In genomic region chr4:76087007-76087769, GRCh38 we compare ENCODE assay signal across 9 cellular contexts. TPM values are rescaled to one million over a fixed set of nuclear protein-coding genes. Genes with fewer than 3 reads are reported as not detected.
A peak's percentile ranks its signal among the peaks of the same experiment; 100 is the strongest.
DNase-seq lines count a peak whose midpoint lies in the region; ATAC-seq, FAIRE-seq and TF ChIP-seq lines count a peak whose summit lies in the region.
"Had no signal": no experiment of that assay in that cellular context is flagged by ENCODE, and none has a peak within 500 bp of the region (broad histone marks: within the 10 kb centered on the region; RNA-seq: fewer than 3 reads in every experiment).

No MANE protein-coding gene starts in this region.

- H3K36me3 ChIP-seq in mammary epithelial cell (ENCODE audit: insufficient read depth, low read length): no peaks in the 10 kb centered on the region

- intact Hi-C loops in mammary epithelial cell (cut with micrococcal nuclease): loop anchor here (1.0 to 5.0 kb wide), 3 partner anchors 20 to 170 kb away; no protein-coding TSS in a partner anchor

- no TSS peak for BruUV-seq in mammary epithelial cell (replicated peaks; lab: Mats Ljungman, UMichigan)

- peak; percentile 76 to 82 for TF ChIP-seq CTCF in mammary epithelial cell (conservative IDR thresholded peaks at IDR 0.05 in 1 of 2, IDR thresholded peaks at IDR 0.05 in 1 of 2; ENCODE audit: extremely low read depth in 1 of 2, insufficient read depth in 1 of 2, low read depth in 1 of 2, low read length in 2 of 2)

- no peak for ATAC-seq in GM21786 (IDR thresholded peaks at IDR 0.05; ENCODE audit: unreplicated experiment)

- dilution Hi-C loops in mammary epithelial cell (cut with HindIII; ENCODE audit: low sequenced_read_pairs): no loop called here

- H2AFZ ChIP-seq in mammary epithelial cell (ENCODE audit: low read depth, low read length): peak overlapping the region; percentile 84

- H3K9ac ChIP-seq in mammary epithelial cell (ENCODE audit: insufficient read depth, low read length): no peak overlapping the region

- peak; percentile 92 for FAIRE-seq in islet of Langerhans (lab: Jason Lieb, UNC)

- H3K27me3 ChIP-seq in mammary epithelial cell (ENCODE audit: insufficient read depth, low read length): no peaks in the 10 kb centered on the region

- H4K20me1 ChIP-seq in mammary epithelial cell (ENCODE audit: insufficient read depth, low read length): no peaks in the 10 kb centered on the region

- peaks cover 21% of the 10 kb centered on the region for H3K4me1 ChIP-seq in mammary epithelial cell (ENCODE audit: insufficient read depth, low read length)

- no peaks in the 10 kb centered on the region for H3K9me3 ChIP-seq in mammary epithelial cell (replicated peaks; ENCODE audit: insufficient read depth, low read length)

- WGBS in mammary epithelial cell (ENCODE audit: low coverage, missing lambda C conversion rate): 15% methylated on average over 12 of the region's 13 CpGs

- H3K27ac ChIP-seq in mammary epithelial cell (ENCODE audit: insufficient read depth, low read depth, low read length) (no peak overlapping the region), substantia nigra (ENCODE audit: low read depth, low read length, poor library complexity, severe bottlenecking) (peak overlapping the region; percentile 70)

- no peak overlapping the region for H3K4me3 ChIP-seq in mammary epithelial cell (replicated peaks in 1 of 3; ENCODE audit: insufficient read depth in 1 of 3, low read depth in 2 of 3, low read length in 3 of 3)

- peak overlapping the region; percentile 50 for H3K4me2 ChIP-seq in mammary epithelial cell (ENCODE audit: insufficient read depth, low read depth, low read length)

- H3K79me2 ChIP-seq in mammary epithelial cell (ENCODE audit: insufficient read depth, low read length): no peaks in the 10 kb centered on the region

- CTCF ChIA-PET in mammary epithelial cell (lab: Charles Lee; ENCODE audit: low non-redundant PET): interaction anchor here (0.6 to 1.5 kb wide), 4 partner anchors 19 to 171 kb away, joined by 3 to 8 read pairs (median 4); no protein-coding TSS in a partner anchor

- DNase-seq in DMS 273 treated with DMSO at 0.1 percent for 48 hours (lab: John Stamatoyannopoulos, UW) (peak; percentile 4), HS-27A (ENCODE audit: low read depth) (peak; percentile 23), NOMO-1 (lab: John Stamatoyannopoulos, UW; ENCODE audit: unreplicated experiment in 2 of 2) (peak; percentile 45 to 70), mammary epithelial cell (peak; percentile 82), substantia nigra (lab: John Stamatoyannopoulos, UW) (peak in 47 of 49 donors; percentile 2 to 81 (median 54)), T-helper 9 cell (no peak)
- DNase-seq: activated B cell treated with CpG ODN at 0.5 μM for 24 hours had no signal

- in situ Hi-C loops in mammary epithelial cell (cut with MboI; ENCODE audit: low sequenced_read_pairs in 2 of 2): no loop called here

RNA-seq across cellular contexts. Expression of gene ART3, which starts 12.7 kb away (rescaled TPM):
- total RNA-seq in mammary epithelial cell: not detected
- 0.24 TPM for polyA plus RNA-seq in mammary epithelial cell
- polyA minus RNA-seq in mammary epithelial cell: not detected
- total RNA-seq: activated B cell treated with CpG ODN at 0.5 μM for 24 hours had no signal

RNA-seq across cellular contexts. Expression of gene CXCL11, which starts 51.3 kb away (rescaled TPM):
- total RNA-seq in mammary epithelial cell: under 1 TPM in 1 of 2 donors, not detected in 1; 0.99 TPM
- 0.06 TPM for polyA plus RNA-seq in mammary epithelial cell
- polyA minus RNA-seq in mammary epithelial cell: not detected
- total RNA-seq: activated B cell treated with CpG ODN at 0.5 μM for 24 hours had no signal
